ENCODE assay signal across 11 cellular contexts in the genomic region with DNA sequence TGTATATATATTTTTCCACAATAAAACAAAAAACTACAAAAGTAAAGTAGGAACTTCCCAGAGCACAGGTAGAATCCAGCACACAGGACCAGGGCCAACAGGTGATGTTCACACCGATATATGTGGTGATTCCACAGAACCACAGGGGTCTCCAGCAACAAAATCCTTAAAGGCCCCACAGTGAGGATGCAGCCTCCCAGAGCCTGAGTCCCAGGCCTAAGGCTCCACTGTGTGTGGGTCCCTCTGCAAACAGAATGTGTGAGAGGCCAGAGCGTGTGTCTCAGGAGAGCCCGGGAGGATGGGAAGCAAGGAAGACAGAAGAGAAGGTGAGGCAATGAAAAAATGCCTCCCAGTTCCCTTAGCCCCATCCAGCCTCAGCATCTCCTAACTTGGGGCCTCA.
"Had no signal": no experiment of that assay in that cellular context is flagged by ENCODE, and none has a peak within 500 bp of the region (broad histone marks: within the 10 kb centered on the region; RNA-seq: fewer than 3 reads in every experiment).

No MANE protein-coding gene starts in this region.

- H3K9me3 ChIP-seq: HAP-1 had no signal

- H3K36me3 ChIP-seq: HAP-1 had no signal

- H3K9ac ChIP-seq: GM23248, KMS-11 had no signal

- DNase-seq: GM23248, GOT3, H7, HFFc6, KBM-7 had no signal

- ATAC-seq: HCT116, HepG2 had no signal

- H3K4me3 ChIP-seq: GM23248, HAP-1 had no signal

- H3K4me3 Mint-ChIP-seq: HFFc6, IgD-negative memory B cell had no signal

- H3K4me1 ChIP-seq: HAP-1 had no signal

- H3K4me1 Mint-ChIP-seq: IgD-negative memory B cell had no signal

- H3K4me2 ChIP-seq: KMS-11 had no signal

- H3K27ac Mint-ChIP-seq: HFFc6, IgD-negative memory B cell had no signal

- H3K27ac ChIP-seq: GM23248, HL-60, KMS-11 had no signal
